In genomic region chr10:17802966-17803365, GRCh38 we compare ENCODE assay signal across 27 cellular contexts. TPM values are rescaled to one million over a fixed set of nuclear protein-coding genes. Genes with fewer than 3 reads are reported as not detected.
DNase-seq lines count a peak whose midpoint lies in the region; ATAC-seq, FAIRE-seq and TF ChIP-seq lines count a peak whose summit lies in the region.
"Had no signal": no experiment of that assay in that cellular context is flagged by ENCODE, and none has a peak within 500 bp of the region (broad histone marks: within the 10 kb centered on the region; RNA-seq: fewer than 3 reads in every experiment).

No MANE protein-coding gene starts in this region.

- no peak overlapping the region for H3K4me2 ChIP-seq in hepatocyte

- H3K27me3 ChIP-seq in bronchial epithelial cell (ENCODE audit: control insufficient read depth, insufficient read depth, low read length) (no peaks in the 10 kb centered on the region), hepatocyte (no peaks in the 10 kb centered on the region), vagina (no peaks in the 10 kb centered on the region)
- H3K27me3 ChIP-seq: heart right ventricle, right atrium auricular region, SJCRH30 had no signal

- H3K36me3 ChIP-seq in bronchial epithelial cell (ENCODE audit: control insufficient read depth, insufficient read depth, low read length) (no peaks in the 10 kb centered on the region), hepatocyte (replicated peaks; ENCODE audit: insufficient read depth, low read depth) (no peaks in the 10 kb centered on the region), vagina (no peaks in the 10 kb centered on the region)
- H3K36me3 ChIP-seq: heart right ventricle, right atrium auricular region, SJCRH30 had no signal

- H3K4me3 ChIP-seq in bronchial epithelial cell (ENCODE audit: low read depth, low read length) (no peak overlapping the region), hepatocyte (no peak overlapping the region), vagina (no peak overlapping the region)
- H3K4me3 ChIP-seq: heart right ventricle, right atrium auricular region, SJCRH30 had no signal

- H4K20me1 ChIP-seq in hepatocyte (ENCODE audit: insufficient read depth, poor library complexity, severe bottlenecking) = no peaks in the 10 kb centered on the region

- intact Hi-C loops in vagina (cut with DNase I) = no loop called here

- H2AFZ ChIP-seq in hepatocyte = no peak overlapping the region
- H2AFZ ChIP-seq: parathyroid adenoma had no signal

- TF ChIP-seq CTCF in bronchial epithelial cell (IDR thresholded peaks at IDR 0.05; ENCODE audit: insufficient read depth, low read length, severe bottlenecking) (no peak), omental fat pad (IDR thresholded peaks at IDR 0.05) (no peak), hepatocyte (IDR thresholded peaks at IDR 0.05; ENCODE audit: poor library complexity) (no peak), vagina (IDR thresholded peaks at IDR 0.05) (no peak)

- 87% methylated on average over 1 of the region's 1 CpG for WGBS in hepatocyte (ENCODE audit: low lambda C conversion rate, missing lambda C conversion rate)

- H3K9me2 ChIP-seq in hepatocyte (replicated peaks; ENCODE audit: insufficient read depth) = no peaks in the 10 kb centered on the region

- H3K9me3 ChIP-seq in hepatocyte (ENCODE audit: low read depth) (no peaks in the 10 kb centered on the region), vagina (no peaks in the 10 kb centered on the region)
- H3K9me3 ChIP-seq: SJCRH30 had no signal

- H3K79me2 ChIP-seq in hepatocyte = no peaks in the 10 kb centered on the region
- H3K79me2 ChIP-seq: parathyroid adenoma had no signal

- H3K27ac ChIP-seq in hepatocyte (no peak overlapping the region), vagina (no peak overlapping the region)
- H3K27ac ChIP-seq: heart right ventricle, parathyroid adenoma, right atrium auricular region, SJCRH30 had no signal

- no peak for TF ChIP-seq POLR2A in vagina (IDR thresholded peaks at IDR 0.05)

- no peak for FAIRE-seq in bronchial epithelial cell (lab: Jason Lieb, UNC)

- ATAC-seq in omental fat pad (ENCODE audit: low FRiP score) (peak; percentile 76), GM21367 (IDR thresholded peaks at IDR 0.05; ENCODE audit: unreplicated experiment) (no peak)
- ATAC-seq: heart right ventricle; Panc1; stimulated activated memory B cell treated with anti-CD40 and anti-IgM and Interleukin-4, amounts not matched to agents 10 μg/mL and 1 μg/mL and 100 μg/mL, for 72 hours had no signal

- DNase-seq in EH (ENCODE audit: low read depth) (peak; percentile 36), HT1080 (ENCODE audit: low read depth) (peak; percentile 11), bronchial epithelial cell (ENCODE audit: low read depth) (peak; percentile 12), omental fat pad (ENCODE audit: low spot score) (no peak), hepatocyte (ENCODE audit: low spot score) (no peak), vagina (ENCODE audit: extremely low spot score in 2 of 2) (no peak), NOMO-1 treated with DMSO at 0.1 percent for 48 hours (lab: John Stamatoyannopoulos, UW; ENCODE audit: unreplicated experiment) (no peak)
- DNase-seq: activated CD4-positive, alpha-beta memory T cell treated with anti-CD3 and anti-CD28 coated beads for 36 hours; activated CD4-positive, CD25-positive, alpha-beta regulatory T cell; activated effector memory CD4-positive, alpha-beta T cell treated with anti-CD3 and anti-CD28 coated beads, Interleukin-2, amount 50 U/mL, for 16 hours; effector memory CD4-positive, alpha-beta T cell; foreskin melanocyte; H7; heart right ventricle; NCI-H1105 treated with DMSO at 0.1 percent for 48 hours; NCI-H2029; NCI-H526 treated with DMSO at 0.1 percent for 48 hours; nephron progenitor cell; SJCRH30; stimulated activated CD4-positive, alpha-beta T cell treated with anti-CD3 and anti-CD28 coated beads, Interleukin-12 subunit alpha, Interleukin-12 subunit beta, amount 100 ng/mL, for 4 hours; stimulated activated CD4-positive, alpha-beta T cell treated with anti-CD3 and anti-CD28 coated beads, Interleukin-4, amount 100 ng/mL, for 1 hour had no signal

- H3K4me1 ChIP-seq in hepatocyte (ENCODE audit: insufficient read depth) = no peaks in the 10 kb centered on the region
- H3K4me1 ChIP-seq in vagina = no peaks in the 10 kb centered on the region
- H3K4me1 ChIP-seq: parathyroid adenoma, right atrium auricular region, SJCRH30 had no signal

RNA-seq across cellular contexts. Expression of gene MRC1, which starts 6.2 kb away (rescaled TPM):
- total RNA-seq in HT1080 (2014; rRNA removed; shearing (Covaris generic)) = 0.03 TPM in 1 of 2 replicates, not detected in the other
- 0.01 TPM in 1 of 2 replicates, not detected in the other for polyA plus RNA-seq in HT1080 (2015; cell fraction: cytosol; rRNA removed)
- not detected in 2 replicates for polyA plus RNA-seq in HT1080 (2015; cell fraction: nucleus; rRNA removed)
- total RNA-seq in bronchial epithelial cell (under 0.01 TPM in 2 replicates), omental fat pad (100 to 1,000 TPM; 130 to 206 (median 139) TPM), hepatocyte (1.8 and 2.4 TPM in 2 replicates), vagina (18.9 TPM)
- polyA plus RNA-seq in hepatocyte = 0.13 and 0.30 TPM in 2 replicates
- total RNA-seq: chondrocyte, SJCRH30 had no signal

RNA-seq across cellular contexts. Expression of gene TMEM236, which starts 51.0 kb away (rescaled TPM):
- total RNA-seq in HT1080 (2014; rRNA removed; shearing (Covaris generic)) = 0.02 TPM in 1 of 2 replicates, not detected in the other
- polyA plus RNA-seq in HT1080 (2015; cell fraction: cytosol; rRNA removed) = 0.03 TPM in 1 of 2 replicates, not detected in the other
- polyA plus RNA-seq in HT1080 (2015; cell fraction: nucleus; rRNA removed) = 0.02 and 0.04 TPM in 2 replicates
- total RNA-seq in bronchial epithelial cell (under 0.01 and 0.26 TPM in 2 replicates), omental fat pad (1 to 10 TPM; 1.7 to 4.1 (median 3.0) TPM), hepatocyte (0.80 and 1.4 TPM in 2 replicates), vagina (not detected)
- polyA plus RNA-seq in hepatocyte = 0.08 and 0.51 TPM in 2 replicates
- total RNA-seq: SJCRH30 had no signal

Comparison
In these comparisons a context has a peak if more than half of its experiments do, and no peak if none do; other contexts are left out.
1. DNase-seq: peak in EH (single experiment), HT1080 (single experiment) and bronchial epithelial cell (single experiment); none in omental fat pad (single experiment), hepatocyte (single experiment), vagina (0 of 2) and NOMO-1 treated with DMSO at 0.1 percent for 48 hours (single experiment).